ENCODE assay signal across 27 cellular contexts in genomic region chr20:36320898-36321695, GRCh38.
"Had no signal": no experiment of that assay in that cellular context is flagged by ENCODE, and none has a peak within 500 bp of the region (broad histone marks: within the 10 kb centered on the region; RNA-seq: fewer than 3 reads in every experiment).

No MANE protein-coding gene starts in this region.

- H3K4me1 ChIP-seq: breast epithelium, foreskin keratinocyte, left lung, neural progenitor cell, psoas muscle, right atrium auricular region, spleen, upper lobe of left lung had no signal

- H3K4me3 ChIP-seq: breast epithelium, coronary artery, left lung, neural progenitor cell, psoas muscle, right atrium auricular region, spleen, thoracic aorta, upper lobe of left lung had no signal

- H3K4me2 ChIP-seq: neural progenitor cell had no signal

- DNase-seq: activated CD4-positive, alpha-beta T cell treated with anti-CD3 and anti-CD28 coated beads, Interleukin-2, amount 50 U/mL, for 4 hours; activated CD8-positive, alpha-beta memory T cell treated with anti-CD3 and anti-CD28 coated beads for 24 hours; activated CD8-positive, alpha-beta memory T cell treated with anti-CD3 and anti-CD28 coated beads, Interleukin-2, amount 50 U/mL, for 48 hours; activated naive CD4-positive, alpha-beta T cell treated with Interleukin-2 at 50 U/mL for 16 hours; activated naive CD8-positive, alpha-beta T cell treated with anti-CD3 and anti-CD28 coated beads for 36 hours; activated T-cell treated with anti-CD3 and anti-CD28 coated beads, Interleukin-2, amount 50 U/mL, for 4 hours; foreskin keratinocyte; immature natural killer cell; kidney glomerular epithelial cell; mammary epithelial cell; stimulated activated CD4-positive, alpha-beta T cell treated with anti-CD3 and anti-CD28 coated beads, Interleukin-4, amount 100 ng/mL, for 1 hour; stimulated activated naive CD4-positive, alpha-beta T cell; T-helper 1 cell; T1000; upper lobe of left lung had no signal

- H3K4me3 Mint-ChIP-seq: activated naive CD8-positive, alpha-beta T cell treated with anti-CD3 and anti-CD28 coated beads for 36 hours; activated T-cell treated with anti-CD3 and anti-CD28 coated beads, Interleukin-2, amount 50 U/mL, for 4 hours; immature natural killer cell; mesothelial cell of epicardium; naive thymus-derived CD8-positive, alpha-beta T cell; neural progenitor cell; WTC11 had no signal

- H3K27ac ChIP-seq: breast epithelium, coronary artery, foreskin keratinocyte, left lung, neural progenitor cell, psoas muscle, right atrium auricular region, spleen, thoracic aorta, upper lobe of left lung had no signal

- H3K4me1 Mint-ChIP-seq: activated naive CD8-positive, alpha-beta T cell treated with anti-CD3 and anti-CD28 coated beads for 36 hours; immature natural killer cell; mesothelial cell of epicardium; naive thymus-derived CD8-positive, alpha-beta T cell; neural progenitor cell; WTC11 had no signal

- H3K27ac Mint-ChIP-seq: activated naive CD8-positive, alpha-beta T cell treated with anti-CD3 and anti-CD28 coated beads for 36 hours; activated T-helper 2 cell treated with anti-CD3 and anti-CD28 coated beads, Interferon-gamma antibody, Interleukin-2, Interleukin-4, amounts not matched to agents 10 μg/mL and 5 μg/mL and 100 μg/mL, durations not matched to agents 14 hours and 24 hours and 36 hours; immature natural killer cell; mesothelial cell of epicardium; WTC11 had no signal

- H3K27me3 ChIP-seq: breast epithelium, neural progenitor cell, right atrium auricular region, upper lobe of left lung had no signal

- H3K36me3 Mint-ChIP-seq: activated naive CD8-positive, alpha-beta T cell treated with anti-CD3 and anti-CD28 coated beads for 36 hours; mesothelial cell of epicardium; neural progenitor cell; WTC11 had no signal

- ATAC-seq: activated T-cell treated with anti-CD3 and anti-CD28 coated beads, Interleukin-2, amount 50 U/mL, for 4 hours; foreskin keratinocyte; left lung; naive thymus-derived CD8-positive, alpha-beta T cell; psoas muscle; WTC11 had no signal

- H3K9ac ChIP-seq: neural progenitor cell had no signal

- H3K36me3 ChIP-seq: breast epithelium, left lung, neural progenitor cell, right atrium auricular region, spleen, thoracic aorta, upper lobe of left lung had no signal

- H2AFZ ChIP-seq: neural progenitor cell had no signal
